Comparison of ENCODE assay signal across 8 cellular contexts in genomic region chr2:134460583-134460998, GRCh38.
DNase-seq lines count a peak whose midpoint lies in the region; ATAC-seq and TF ChIP-seq lines count a peak whose summit lies in the region.

No MANE protein-coding gene starts in this region.

- no peaks in the 10 kb centered on the region for H3K27me3 ChIP-seq in heart right ventricle
- H3K27me3 ChIP-seq in psoas muscle (ENCODE audit: insufficient read depth in 3 of 3, low read length in 2 of 3): no peaks in the 10 kb centered on the region

- H3K9me3 Mint-ChIP-seq in activated naive CD8-positive, alpha-beta T cell treated with anti-CD3 and anti-CD28 coated beads, Interleukin-2, amount 10 ng/mL, durations not matched to agents 7 days and 5 days: no peaks in the 10 kb centered on the region

- TF ChIP-seq CTCF in heart right ventricle (IDR thresholded peaks at IDR 0.05) (peak; percentile 23 to 74 (median 65)), psoas muscle (IDR thresholded peaks at IDR 0.05) (no peak)

- ATAC-seq in GM19351 (IDR thresholded peaks at IDR 0.05; ENCODE audit: unreplicated experiment) (peak; percentile 98), HG03469 (IDR thresholded peaks at IDR 0.05; ENCODE audit: unreplicated experiment) (peak; percentile 87), heart right ventricle (peak; percentile 51 to 85 (median 76)), psoas muscle (no peak)
- peak; percentile 53 for ATAC-seq in activated naive CD8-positive, alpha-beta T cell treated with anti-CD3 and anti-CD28 coated beads, Interleukin-2, amount 10 ng/mL, durations not matched to agents 7 days and 5 days (ENCODE audit: low read depth)

- no peak overlapping the region for H3K27ac Mint-ChIP-seq in activated naive CD8-positive, alpha-beta T cell treated with anti-CD3 and anti-CD28 coated beads, Interleukin-2, amount 10 ng/mL, durations not matched to agents 7 days and 5 days

- H3K9me3 ChIP-seq in heart right ventricle: no peaks in the 10 kb centered on the region
- H3K9me3 ChIP-seq in psoas muscle: no peaks in the 10 kb centered on the region

- POLR2A ChIA-PET in activated naive CD8-positive, alpha-beta T cell treated with anti-CD3 and anti-CD28 coated beads, Interleukin-2, amount 10 ng/mL, durations not matched to agents 7 days and 5 days (lab: Charles Lee): no interaction called here

- no peaks in the 10 kb centered on the region for H3K36me3 Mint-ChIP-seq in activated naive CD8-positive, alpha-beta T cell treated with anti-CD3 and anti-CD28 coated beads, Interleukin-2, amount 10 ng/mL, durations not matched to agents 7 days and 5 days

- H3K4me3 Mint-ChIP-seq in activated naive CD8-positive, alpha-beta T cell treated with anti-CD3 and anti-CD28 coated beads, Interleukin-2, amount 10 ng/mL, durations not matched to agents 7 days and 5 days: no peak overlapping the region

- peaks cover 0 to 9% (median 0%) of the 10 kb centered on the region in 9 donors for H3K4me1 ChIP-seq in heart right ventricle
- H3K4me1 ChIP-seq in psoas muscle: no peaks in the 10 kb centered on the region

- no peaks in the 10 kb centered on the region for H3K27me3 Mint-ChIP-seq in activated naive CD8-positive, alpha-beta T cell treated with anti-CD3 and anti-CD28 coated beads, Interleukin-2, amount 10 ng/mL, durations not matched to agents 7 days and 5 days

- H3K4me1 Mint-ChIP-seq in activated naive CD8-positive, alpha-beta T cell treated with anti-CD3 and anti-CD28 coated beads, Interleukin-2, amount 10 ng/mL, durations not matched to agents 7 days and 5 days: no peaks in the 10 kb centered on the region

- intact Hi-C loops in heart right ventricle (cut with DNase I) (loop anchor here in 9 of 10 donors (2.0 to 5.0 kb wide), 2 partner anchors 437 to 438 kb away; no protein-coding TSS in a partner anchor), psoas muscle (cut with DNase I) (no loop called here)

- H3K4me3 ChIP-seq in heart right ventricle (no peak overlapping the region), psoas muscle (no peak overlapping the region)

- DNase-seq in DMS 273 (lab: John Stamatoyannopoulos, UW; ENCODE audit: unreplicated experiment): peak; percentile 94
- peak; percentile 52 for DNase-seq in NCI-H526 treated with DMSO at 0.1 percent for 48 hours (lab: John Stamatoyannopoulos, UW)
- peak; percentile 41 for DNase-seq in activated naive CD8-positive, alpha-beta T cell treated with anti-CD3 and anti-CD28 coated beads, Interleukin-2, amount 10 ng/mL, durations not matched to agents 7 days and 5 days
- peak; percentile 35 to 46 for DNase-seq in heart right ventricle
- peak; percentile 24 for DNase-seq in pulmonary artery endothelial cell (ENCODE audit: low read depth, low spot score)
- DNase-seq in psoas muscle: no peak

- 44 to 54% methylated on average over 8 of the region's 8 CpGs for WGBS in heart right ventricle, 2 donors
- 54 to 62% (median 57%) methylated on average over 8 of the region's 8 CpGs for WGBS in psoas muscle, 3 donors

- H3K27ac ChIP-seq in heart right ventricle (no peak overlapping the region), psoas muscle (no peak overlapping the region)

- H3K36me3 ChIP-seq in heart right ventricle: peaks cover 0 to 10% (median 0%) of the 10 kb centered on the region in 9 donors
- no peaks in the 10 kb centered on the region for H3K36me3 ChIP-seq in psoas muscle (ENCODE audit: insufficient read depth in 1 of 2, low read depth in 1 of 2)

Comparison
In these comparisons a context has a peak if more than half of its experiments do, and no peak if none do; other contexts are left out.
1. DNase-seq: peak in DMS 273 (single experiment), NCI-H526 treated with DMSO at 0.1 percent for 48 hours (single experiment), activated naive CD8-positive, alpha-beta T cell treated with anti-CD3 and anti-CD28 coated beads, Interleukin-2, amount 10 ng/mL, durations not matched to agents 7 days and 5 days (single experiment), heart right ventricle (2 of 2) and pulmonary artery endothelial cell (single experiment); none in psoas muscle (0 of 2).
2. ATAC-seq: peak in GM19351 (single experiment), HG03469 (single experiment), activated naive CD8-positive, alpha-beta T cell treated with anti-CD3 and anti-CD28 coated beads, Interleukin-2, amount 10 ng/mL, durations not matched to agents 7 days and 5 days (single experiment) and heart right ventricle (8 of 8); none in psoas muscle (0 of 4).
3. intact Hi-C loops: an anchor here in heart right ventricle (2.0 to 5.0 kb wide); none called in psoas muscle.